ENCODE assay signal across 2 cellular contexts in the genomic region with DNA sequence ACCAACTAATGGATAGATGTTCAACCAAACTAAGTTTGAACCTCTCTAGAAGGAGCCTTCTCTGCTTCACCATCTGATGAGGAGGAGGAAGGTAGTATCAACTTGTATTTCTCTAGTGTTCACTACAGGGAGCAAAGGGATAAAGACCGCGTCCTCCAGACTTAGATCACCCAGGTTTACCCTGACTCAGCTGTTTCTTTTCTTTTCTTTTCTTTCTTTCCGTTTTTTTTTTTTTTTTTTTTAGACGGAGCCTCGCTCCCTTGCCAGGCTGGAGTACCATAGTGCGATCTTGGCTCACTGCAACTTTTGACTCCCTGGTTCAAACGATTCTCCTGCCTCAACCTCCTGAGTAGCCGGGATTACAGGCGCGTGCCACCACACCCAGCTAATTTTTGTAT.
TF ChIP-seq lines count a peak whose summit lies in the region.

No MANE protein-coding gene starts in this region.

TF ChIP-seq in A549, 52 proteins besides CTCF, POLR2A, EP300 and RAD21:
- TF ChIP-seq EHMT2 (IDR thresholded peaks at IDR 0.05; ENCODE audit: low read depth), result no peak
- no peak for TF ChIP-seq CEBPB (IDR thresholded peaks at IDR 0.05)
- TF ChIP-seq MAFK (IDR thresholded peaks at IDR 0.05; ENCODE audit: partially characterized antibody), result peak; percentile 80
- no peak for TF ChIP-seq HOXB13 (CRISPR knock-in tag; IDR thresholded peaks at IDR 0.05; ENCODE audit: low read depth)
- no peak for TF ChIP-seq HOXB5 (CRISPR knock-in tag; IDR thresholded peaks at IDR 0.05)
- TF ChIP-seq FOSL2 (IDR thresholded peaks at IDR 0.05), result no peak
- no peak for TF ChIP-seq FOSL2 (CRISPR knock-in tag; IDR thresholded peaks at IDR 0.05)
- no peak for TF ChIP-seq TFCP2L1 (CRISPR knock-in tag; IDR thresholded peaks at IDR 0.05)
- TF ChIP-seq GATA3 (IDR thresholded peaks at IDR 0.05; ENCODE audit: borderline replicate concordance), result no peak
TF ChIP-seq in A549: peak in this region for 1.

TF ChIP-seq in IMR-90, 13 proteins besides CTCF, POLR2A, EP300 and RAD21:
- TF ChIP-seq BHLHE40 (IDR thresholded peaks at IDR 0.05; ENCODE audit: low read depth, low read length) (no peak), CEBPB (IDR thresholded peaks at IDR 0.05; ENCODE audit: low read depth, low read length) (no peak), MAFK (IDR thresholded peaks at IDR 0.05; ENCODE audit: low read depth, low read length) (peak; percentile 52; the same call in 1 of the 2 replicates)
